ENCODE assay signal across 29 cellular contexts in genomic region chr5:140093866-140094265, GRCh38.
"Had no signal": no experiment of that assay in that cellular context is flagged by ENCODE, and none has a peak within 500 bp of the region (broad histone marks: within the 10 kb centered on the region; RNA-seq: fewer than 3 reads in every experiment).

No MANE protein-coding gene starts in this region.

- H3K27me3 ChIP-seq: stomach, suprapubic skin, testis, thyroid gland, tibial artery, tibial nerve, upper lobe of left lung, upper lobe of right lung, uterus, vagina had no signal

- H3K4me3 ChIP-seq: stomach, suprapubic skin, testis, thoracic aorta, thyroid gland, tibial artery, tibial nerve, transverse colon, upper lobe of left lung, upper lobe of right lung, uterus, vagina had no signal

- H3K4me1 ChIP-seq: stomach, suprapubic skin, testis, thyroid gland, tibial artery, tibial nerve, transverse colon, upper lobe of left lung, upper lobe of right lung, uterus, vagina had no signal

- H3K9me3 ChIP-seq: testis, thyroid gland had no signal

- H3K36me3 ChIP-seq: stomach, suprapubic skin, thoracic aorta, thyroid gland, tibial artery, tibial nerve, transverse colon, upper lobe of left lung, upper lobe of right lung, uterus, vagina had no signal

- H3K27ac ChIP-seq: stomach, suprapubic skin, testis, thoracic aorta, thyroid gland, tibial artery, tibial nerve, transverse colon, upper lobe of left lung, upper lobe of right lung, uterus, vagina had no signal

- FAIRE-seq: urothelium cell line had no signal

- DNase-seq: stimulated activated CD4-positive, alpha-beta T cell treated with anti-CD3 and anti-CD28 coated beads, Interleukin-2, amount 100 ng/mL, for 48 hours; stimulated activated CD4-positive, alpha-beta T cell treated with anti-CD3 and anti-CD28 coated beads, Interleukin-4, amount 100 ng/mL, for 1 hour; stimulated activated CD4-positive, alpha-beta T cell treated with anti-CD3 and anti-CD28 coated beads, Interleukin-4, amount 100 ng/mL, for 24 hours; stimulated activated CD4-positive, alpha-beta T cell treated with anti-CD3 and anti-CD28 coated beads, Interleukin-4, amount 100 ng/mL, for 4 hours; stimulated activated CD8-positive, alpha-beta memory T cell treated with anti-CD3 and anti-CD28 coated beads, Interleukin-4, amount 100 ng/mL, for 48 hours; stimulated activated naive B cell treated with anti-CD40 and anti-IgM and Interleukin-4, amounts not matched to agents 10 μg/mL and 1 μg/mL and 100 μg/mL, for 72 hours; stimulated activated naive CD4-positive, alpha-beta T cell; stimulated activated naive CD4-positive, alpha-beta T cell treated with Interleukin-2 at 50 U/mL for 16 hours; stimulated activated naive CD8-positive, alpha-beta T cell treated with anti-CD3 and anti-CD28 coated beads, Interleukin-15, amount 100 ng/mL, for 72 hours; stimulated activated naive CD8-positive, alpha-beta T cell treated with anti-CD3 and anti-CD28 coated beads, Interleukin-15, Interleukin-2, amounts not matched to agents 100 U/mL and 50 U/mL, for 24 hours; stomach; substantia nigra; testis; thyroid gland; tibial artery; transverse colon; trophoblast cell; upper lobe of left lung; upper lobe of right lung; uterus had no signal

- H3K27ac Mint-ChIP-seq: stimulated activated effector memory CD8-positive, alpha-beta T cell treated with anti-CD3 and anti-CD28 coated beads, Interleukin-12 subunit alpha, Interleukin-12 subunit beta, amount 100 ng/mL, for 72 hours; stimulated activated memory B cell treated with anti-CD40 and anti-IgM and Interleukin-4, amounts not matched to agents 10 μg/mL and 1 μg/mL and 100 μg/mL, for 72 hours; stimulated activated naive B cell treated with anti-CD40 and anti-IgM and Interleukin-4, amounts not matched to agents 10 μg/mL and 1 μg/mL and 100 μg/mL, for 72 hours; stimulated activated naive CD8-positive, alpha-beta T cell treated with anti-CD3 and anti-CD28 coated beads, Interleukin-15, amount 100 ng/mL, for 72 hours; stimulated activated naive CD8-positive, alpha-beta T cell treated with anti-CD3 and anti-CD28 coated beads, Interleukin-15, Interleukin-2, amounts not matched to agents 100 ng/mL and 50 ng/mL, for 24 hours; type B pancreatic cell had no signal

- H3K4me3 Mint-ChIP-seq: stimulated activated effector memory CD8-positive, alpha-beta T cell treated with anti-CD3 and anti-CD28 coated beads, Interleukin-12 subunit alpha, Interleukin-12 subunit beta, amount 100 ng/mL, for 72 hours; stimulated activated memory B cell treated with anti-CD40 and anti-IgM and Interleukin-4, amounts not matched to agents 10 μg/mL and 1 μg/mL and 100 μg/mL, for 72 hours; stimulated activated naive B cell treated with anti-CD40 and anti-IgM and Interleukin-4, amounts not matched to agents 10 μg/mL and 1 μg/mL and 100 μg/mL, for 72 hours; stimulated activated naive CD8-positive, alpha-beta T cell treated with anti-CD3 and anti-CD28 coated beads, Interleukin-15, amount 100 ng/mL, for 72 hours; stimulated activated naive CD8-positive, alpha-beta T cell treated with anti-CD3 and anti-CD28 coated beads, Interleukin-15, Interleukin-2, amounts not matched to agents 100 ng/mL and 50 ng/mL, for 24 hours; type B pancreatic cell had no signal

- H3K36me3 Mint-ChIP-seq: stimulated activated effector memory CD8-positive, alpha-beta T cell treated with anti-CD3 and anti-CD28 coated beads, Interleukin-12 subunit alpha, Interleukin-12 subunit beta, amount 100 ng/mL, for 72 hours; type B pancreatic cell had no signal

- H3K4me1 Mint-ChIP-seq: stimulated activated effector memory CD8-positive, alpha-beta T cell treated with anti-CD3 and anti-CD28 coated beads, Interleukin-12 subunit alpha, Interleukin-12 subunit beta, amount 100 ng/mL, for 72 hours; stimulated activated memory B cell treated with anti-CD40 and anti-IgM and Interleukin-4, amounts not matched to agents 10 μg/mL and 1 μg/mL and 100 μg/mL, for 72 hours; stimulated activated naive B cell treated with anti-CD40 and anti-IgM and Interleukin-4, amounts not matched to agents 10 μg/mL and 1 μg/mL and 100 μg/mL, for 72 hours; stimulated activated naive CD8-positive, alpha-beta T cell treated with anti-CD3 and anti-CD28 coated beads, Interleukin-15, amount 100 ng/mL, for 72 hours had no signal

- ATAC-seq: stimulated activated effector memory CD8-positive, alpha-beta T cell treated with anti-CD3 and anti-CD28 coated beads, Interleukin-12 subunit alpha, Interleukin-12 subunit beta, amount 100 ng/mL, for 72 hours; stimulated activated memory B cell treated with anti-CD40 and anti-IgM and Interleukin-4, amounts not matched to agents 10 μg/mL and 1 μg/mL and 100 μg/mL, for 72 hours; stimulated activated naive B cell treated with anti-CD40 and anti-IgM and Interleukin-4, amounts not matched to agents 10 μg/mL and 1 μg/mL and 100 μg/mL, for 72 hours; stimulated activated naive CD8-positive, alpha-beta T cell treated with anti-CD3 and anti-CD28 coated beads, Interleukin-15, amount 100 ng/mL, for 72 hours; stimulated activated naive CD8-positive, alpha-beta T cell treated with anti-CD3 and anti-CD28 coated beads, Interleukin-15, Interleukin-2, amounts not matched to agents 100 U/mL and 50 U/mL, for 24 hours; upper lobe of right lung had no signal
